In the genomic region with DNA sequence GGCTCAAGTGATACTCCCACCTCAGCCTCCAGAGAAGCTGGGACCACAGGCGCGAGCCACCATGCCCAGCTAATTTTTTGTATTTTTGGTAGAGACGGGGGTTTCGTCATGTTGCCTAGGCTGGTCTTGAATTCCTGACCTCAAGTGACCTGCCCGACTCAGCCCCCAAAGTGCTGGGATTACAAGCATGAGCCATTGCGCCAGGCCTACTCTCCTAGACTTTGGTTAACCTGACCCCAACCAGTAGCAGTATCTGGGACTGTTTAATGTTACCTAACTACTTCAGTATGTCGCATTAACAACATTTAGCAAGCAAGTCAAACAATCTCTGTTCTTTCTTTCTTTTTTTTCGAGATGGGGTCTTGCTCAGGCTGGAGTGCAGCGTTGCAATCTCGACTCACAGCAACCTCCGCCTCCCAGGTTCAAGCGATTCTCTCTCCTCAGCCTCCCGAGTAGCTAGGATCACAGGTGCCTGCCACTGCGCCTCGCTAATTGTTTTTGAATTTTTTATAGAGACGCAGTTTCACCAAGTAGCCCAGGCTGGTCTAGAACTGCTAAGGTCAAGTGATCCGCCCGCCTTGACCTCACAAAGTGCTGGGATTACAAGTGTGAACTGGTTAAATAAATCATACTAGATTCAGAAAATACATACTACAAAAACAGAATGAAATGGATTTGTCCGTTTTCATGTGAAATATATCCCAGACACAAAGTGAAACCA, we compare ENCODE assay signal across 8 cellular contexts. TPM values are rescaled to one million over a fixed set of nuclear protein-coding genes. Genes with fewer than 3 reads are reported as not detected.
DNase-seq lines count a peak whose midpoint lies in the region; ATAC-seq and TF ChIP-seq lines count a peak whose summit lies in the region.

No MANE protein-coding gene starts in this region.

- POLR2A ChIA-PET in Caco-2 (lab: Charles Lee): no interaction called here

- H3K27ac ChIP-seq in MM.1S (ENCODE audit: low read length): no peak overlapping the region

- H4K20me1 ChIP-seq in MM.1S (ENCODE audit: insufficient read depth, low read length): peaks cover 13% of the 10 kb centered on the region; the same call in 1 of the 2 replicates

- H3K36me3 ChIP-seq in Caco-2 (ENCODE audit: control insufficient read depth, insufficient read depth, low read length) (no peaks in the 10 kb centered on the region), MM.1S (replicated peaks; ENCODE audit: insufficient read depth, low read length) (no peaks in the 10 kb centered on the region)

- no peak for TF ChIP-seq CTCF in Caco-2 (IDR thresholded peaks at IDR 0.05; ENCODE audit: insufficient read depth in 1 of 2, low read depth in 1 of 2, low read length in 1 of 2, severe bottlenecking in 1 of 2, unreplicated experiment in 1 of 2)
- TF ChIP-seq CTCF in MM.1S (IDR thresholded peaks at IDR 0.05; ENCODE audit: low read length): no peak
- no peak for TF ChIP-seq CTCF in neural crest cell (conservative IDR thresholded peaks at IDR 0.05)

- DNase-seq in Caco-2 (no peak), MM.1S (no peak), neural crest cell (ENCODE audit: low read depth, low spot score) (no peak), globus pallidus (ENCODE audit: low spot score) (no peak)
- DNase-seq in stimulated activated CD4-positive, alpha-beta T cell treated with anti-CD3 and anti-CD28 coated beads, Interleukin-12 subunit alpha, Interleukin-12 subunit beta, amount 100 ng/mL, for 4 hours: no peak

- CTCF ChIA-PET in Caco-2 (lab: Charles Lee): no interaction called here

- ATAC-seq in GM19467 (IDR thresholded peaks at IDR 0.05; ENCODE audit: unreplicated experiment): no peak
- no peak for ATAC-seq in GM19351 (IDR thresholded peaks at IDR 0.05; ENCODE audit: unreplicated experiment)

- no peaks in the 10 kb centered on the region for H3K9me2 ChIP-seq in MM.1S (replicated peaks; ENCODE audit: insufficient read depth, low read length)

- H3K4me1 Mint-ChIP-seq in Caco-2 (ENCODE audit: low read depth, unreplicated experiment) (no peaks in the 10 kb centered on the region), neural crest cell (peaks cover 31% of the 10 kb centered on the region)
- H3K4me1 Mint-ChIP-seq in dendritic cell treated with granulocyte-macrophage colony-stimulating factor and Interleukin-4, amounts not matched to agents 40 ng/mL and 50 ng/mL, for 4 days (ENCODE audit: low read depth): peaks cover 25% of the 10 kb centered on the region

- intact Hi-C loops in Caco-2 (cut with micrococcal nuclease; ENCODE audit: unreplicated experiment): no loop called here
- intact Hi-C loops in dendritic cell treated with granulocyte-macrophage colony-stimulating factor and Interleukin-4, amounts not matched to agents 40 ng/mL and 50 ng/mL, for 4 days (cut with micrococcal nuclease): no loop called here

- H3K4me3 ChIP-seq in Caco-2 (ENCODE audit: low read depth, low read length) (peak overlapping the region; percentile 78), MM.1S (ENCODE audit: low read length) (peak overlapping the region; percentile 97)

- H3K79me2 ChIP-seq in MM.1S (ENCODE audit: low read length): peaks cover 60% of the 10 kb centered on the region

- BruUV-seq in Caco-2 (replicated peaks; lab: Mats Ljungman, UMichigan): no TSS peak

- H3K4me3 Mint-ChIP-seq in Caco-2 (ENCODE audit: unreplicated experiment) (peak overlapping the region; percentile 91), neural crest cell (peak overlapping the region; percentile 91)
- peak overlapping the region; percentile 56 for H3K4me3 Mint-ChIP-seq in dendritic cell treated with granulocyte-macrophage colony-stimulating factor and Interleukin-4, amounts not matched to agents 40 ng/mL and 50 ng/mL, for 4 days

- no peak overlapping the region for H2AFZ ChIP-seq in MM.1S (ENCODE audit: low read length)

- peaks cover 21% of the 10 kb centered on the region; the same call in 1 of the 2 replicates for H3F3A ChIP-seq in MM.1S (ENCODE audit: insufficient read depth, low read length)

- H3K9me3 ChIP-seq in Caco-2: no peaks in the 10 kb centered on the region
- H3K9me3 ChIP-seq in MM.1S (replicated peaks; ENCODE audit: insufficient read depth, low read length): no peaks in the 10 kb centered on the region

- peak overlapping the region; percentile 94; the same call in 1 of the 2 replicates for H3K4me2 ChIP-seq in MM.1S (ENCODE audit: low read depth, low read length)

- H3K27me3 Mint-ChIP-seq in Caco-2 (ENCODE audit: insufficient read depth, unreplicated experiment) (no peaks in the 10 kb centered on the region), neural crest cell (ENCODE audit: low read depth) (no peaks in the 10 kb centered on the region)
- H3K27me3 Mint-ChIP-seq in dendritic cell treated with granulocyte-macrophage colony-stimulating factor and Interleukin-4, amounts not matched to agents 40 ng/mL and 50 ng/mL, for 4 days: no peaks in the 10 kb centered on the region

- H3K36me3 Mint-ChIP-seq in Caco-2 (ENCODE audit: insufficient read depth, unreplicated experiment) (peaks cover 1% of the 10 kb centered on the region), neural crest cell (ENCODE audit: low read depth) (peaks cover 3% of the 10 kb centered on the region)
- H3K36me3 Mint-ChIP-seq in dendritic cell treated with granulocyte-macrophage colony-stimulating factor and Interleukin-4, amounts not matched to agents 40 ng/mL and 50 ng/mL, for 4 days (ENCODE audit: low read depth): peaks cover 15% of the 10 kb centered on the region

- H3K27me3 ChIP-seq in Caco-2 (replicated peaks; ENCODE audit: control insufficient read depth, insufficient read depth, low read length): no peaks in the 10 kb centered on the region
- no peaks in the 10 kb centered on the region for H3K27me3 ChIP-seq in MM.1S (replicated peaks; ENCODE audit: insufficient read depth, low read length)

- no peak overlapping the region; the same call in 1 of the 2 replicates for H3K9ac ChIP-seq in MM.1S (ENCODE audit: low read length)

- peaks cover 3% of the 10 kb centered on the region; the same call in 1 of the 2 replicates for H3K4me1 ChIP-seq in Caco-2
- H3K4me1 ChIP-seq in MM.1S (ENCODE audit: low read length): peaks cover 6% of the 10 kb centered on the region; the same call in 1 of the 2 replicates

- no peaks in the 10 kb centered on the region for H3K9me3 Mint-ChIP-seq in Caco-2 (ENCODE audit: unreplicated experiment)
- no peaks in the 10 kb centered on the region for H3K9me3 Mint-ChIP-seq in dendritic cell treated with granulocyte-macrophage colony-stimulating factor and Interleukin-4, amounts not matched to agents 40 ng/mL and 50 ng/mL, for 4 days
- H3K9me3 Mint-ChIP-seq in neural crest cell: no peaks in the 10 kb centered on the region

- H3K27ac Mint-ChIP-seq in Caco-2 (ENCODE audit: unreplicated experiment) (peak overlapping the region; percentile 35), neural crest cell (ENCODE audit: unreplicated experiment) (peak overlapping the region; percentile 71)
- H3K27ac Mint-ChIP-seq in dendritic cell treated with granulocyte-macrophage colony-stimulating factor and Interleukin-4, amounts not matched to agents 40 ng/mL and 50 ng/mL, for 4 days: no peak overlapping the region

RNA-seq across cellular contexts. Expression of gene AK3, which starts 2.0 kb away (rescaled TPM):
- total RNA-seq in Caco-2 (2022) (31.9 and 32.0 TPM in 2 replicates), neural crest cell (59.0 and 67.4 TPM in 2 replicates)

RNA-seq across cellular contexts. Expression of gene RCL1, which starts 53.7 kb away (rescaled TPM):
- total RNA-seq in Caco-2 (2022): 15.1 and 15.7 TPM in 2 replicates
- total RNA-seq in neural crest cell: 12.7 TPM in 2 replicates

RNA-seq across cellular contexts. Expression of gene CDC37L1, which starts 59.7 kb away (rescaled TPM):
- 8.7 and 9.3 TPM in 2 replicates for total RNA-seq in Caco-2 (2022)
- 9.3 and 9.4 TPM in 2 replicates for total RNA-seq in neural crest cell
